Comparison of ENCODE assay signal across 2 cellular contexts in genomic region chr5:93150311-93151012, GRCh38.
TF ChIP-seq lines count a peak whose summit lies in the region.

No MANE protein-coding gene starts in this region.

TF ChIP-seq in GM23338, 12 proteins besides CTCF, POLR2A, EP300 and RAD21:
- TF ChIP-seq NANOG (IDR thresholded peaks at IDR 0.05; ENCODE audit: borderline replicate concordance) (no peak), JUNB (IDR thresholded peaks at IDR 0.05; ENCODE audit: unreplicated experiment) (no peak), EZH2 (IDR thresholded peaks at IDR 0.05; ENCODE audit: low read depth, unreplicated experiment) (no peak), ZNF114 (CRISPR knock-in tag; IDR thresholded peaks at IDR 0.05) (no peak), CREB1 (CRISPR knock-in tag; IDR thresholded peaks at IDR 0.05; ENCODE audit: low read depth) (no peak), POLR2AphosphoS5 (IDR thresholded peaks at IDR 0.05; ENCODE audit: low read depth) (no peak), ZNF462 (CRISPR knock-in tag; IDR thresholded peaks at IDR 0.05) (no peak), STAT1 (IDR thresholded peaks at IDR 0.05; ENCODE audit: unreplicated experiment) (no peak), REST (IDR thresholded peaks at IDR 0.05; ENCODE audit: unreplicated experiment) (no peak), EZH2phosphoT487 (IDR thresholded peaks at IDR 0.05; ENCODE audit: unreplicated experiment) (no peak), ETS1 (IDR thresholded peaks at IDR 0.05) (no peak), ZNF331 (CRISPR knock-in tag; IDR thresholded peaks at IDR 0.05; ENCODE audit: low read depth) (no peak)
TF ChIP-seq in GM23338: peak in this region for 0.

TF ChIP-seq in endothelial cell of umbilical vein, 7 proteins besides CTCF, POLR2A, EP300 and RAD21:
- TF ChIP-seq POLR2AphosphoS5 (IDR thresholded peaks at IDR 0.05; ENCODE audit: insufficient read depth, low read depth, low read length) (no peak), MYC (IDR thresholded peaks at IDR 0.05; ENCODE audit: low read depth, low read length) (no peak), JUN (IDR thresholded peaks at IDR 0.05; ENCODE audit: borderline replicate concordance, insufficient read depth, insufficient read length, low read depth) (no peak), GATA2 (IDR thresholded peaks at IDR 0.05; ENCODE audit: insufficient read depth, insufficient read length, low read depth, low read length) (no peak), EZH2 (IDR thresholded peaks at IDR 0.05; ENCODE audit: borderline replicate concordance, low read depth, low read length, severe bottlenecking) (no peak), FOS (IDR thresholded peaks at IDR 0.05; ENCODE audit: borderline replicate concordance, insufficient read depth, low read length) (no peak), MAX (IDR thresholded peaks at IDR 0.05; ENCODE audit: insufficient read depth, insufficient read length) (no peak)
TF ChIP-seq in endothelial cell of umbilical vein: peak in this region for 0.
